Comparison of ENCODE assay signal across 1 cellular context in genomic region chr1:2060082-2060481, GRCh38.
TF ChIP-seq lines count a peak whose summit lies in the region.

No MANE protein-coding gene starts in this region.

TF ChIP-seq in IMR-90, 13 proteins besides CTCF, POLR2A, EP300 and RAD21:
- TF ChIP-seq BHLHE40 (IDR thresholded peaks at IDR 0.05; ENCODE audit: low read depth, low read length) (no peak), FOS (IDR thresholded peaks at IDR 0.05; ENCODE audit: low read depth, low read length) (no peak), MAFK (IDR thresholded peaks at IDR 0.05; ENCODE audit: low read depth, low read length) (no peak), NFE2L2 (IDR thresholded peaks at IDR 0.05; ENCODE audit: low read depth, low read length) (no peak), SMC3 (IDR thresholded peaks at IDR 0.05; ENCODE audit: low read depth, low read length) (no peak), CEBPB (IDR thresholded peaks at IDR 0.05; ENCODE audit: low read depth, low read length) (no peak), CHD1 (IDR thresholded peaks at IDR 0.05; ENCODE audit: low read depth, low read length) (no peak), RFX5 (IDR thresholded peaks at IDR 0.05; ENCODE audit: low read depth, low read length) (no peak), MXI1 (IDR thresholded peaks at IDR 0.05; ENCODE audit: borderline replicate concordance, low read depth, low read length) (no peak), MAZ (IDR thresholded peaks at IDR 0.05; ENCODE audit: borderline replicate concordance, low read depth, low read length) (no peak), USF2 (IDR thresholded peaks at IDR 0.05; ENCODE audit: low read depth, low read length) (no peak), RCOR1 (IDR thresholded peaks at IDR 0.05; ENCODE audit: insufficient replicate concordance, low read length) (no peak)
- TF ChIP-seq, protein P1, sequence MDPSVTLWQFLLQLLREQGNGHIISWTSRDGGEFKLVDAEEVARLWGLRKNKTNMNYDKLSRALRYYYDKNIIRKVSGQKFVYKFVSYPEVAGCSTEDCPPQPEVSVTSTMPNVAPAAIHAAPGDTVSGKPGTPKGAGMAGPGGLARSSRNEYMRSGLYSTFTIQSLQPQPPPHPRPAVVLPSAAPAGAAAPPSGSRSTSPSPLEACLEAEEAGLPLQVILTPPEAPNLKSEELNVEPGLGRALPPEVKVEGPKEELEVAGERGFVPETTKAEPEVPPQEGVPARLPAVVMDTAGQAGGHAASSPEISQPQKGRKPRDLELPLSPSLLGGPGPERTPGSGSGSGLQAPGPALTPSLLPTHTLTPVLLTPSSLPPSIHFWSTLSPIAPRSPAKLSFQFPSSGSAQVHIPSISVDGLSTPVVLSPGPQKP (IDR thresholded peaks at IDR 0.05; ENCODE audit: borderline replicate concordance, low read depth, low read length), result no peak
